Comparison of ENCODE assay signal across 8 cellular contexts in genomic region chrX:134172588-134173259, GRCh38.
A peak's percentile ranks its signal among the peaks of the same experiment; 100 is the strongest.
DNase-seq lines count a peak whose midpoint lies in the region; ATAC-seq and TF ChIP-seq lines count a peak whose summit lies in the region.

No MANE protein-coding gene starts in this region.

- H3K9ac ChIP-seq in fibroblast of lung (ENCODE audit: insufficient read depth, low read length) = no peak overlapping the region

- intact Hi-C loops in vagina (cut with DNase I) = no loop called here

- peak overlapping the region; percentile 92 for H3K4me3 Mint-ChIP-seq in neural crest cell

- H3K4me2 ChIP-seq in fibroblast of lung (ENCODE audit: extremely low read depth, insufficient read depth, low read length) = peak overlapping the region; percentile 72

- peak overlapping the region; percentile 99 for H3K27ac Mint-ChIP-seq in neural crest cell (ENCODE audit: unreplicated experiment)

- no peaks in the 10 kb centered on the region for H4K20me1 ChIP-seq in fibroblast of lung (ENCODE audit: control insufficient read depth, extremely low read depth, insufficient read depth, low read length)

- H3K9me3 ChIP-seq in fibroblast of lung (ENCODE audit: control insufficient read depth, insufficient read depth, low read depth, low read length) = no peaks in the 10 kb centered on the region
- no peaks in the 10 kb centered on the region for H3K9me3 ChIP-seq in vagina

- H3K4me3 ChIP-seq in fibroblast of lung (replicated peaks in 1 of 4; ENCODE audit: control extremely low read depth in 1 of 4, insufficient read depth in 1 of 4, low read depth in 3 of 4, low read length in 4 of 4) (peak overlapping the region; percentile 29 to 60 (median 44)), vagina (peak overlapping the region; percentile 43 to 47)

- H3K9me3 Mint-ChIP-seq in neural crest cell = peaks cover 4% of the 10 kb centered on the region

- peaks cover 7% of the 10 kb centered on the region for H3K27me3 Mint-ChIP-seq in neural crest cell (ENCODE audit: low read depth)

- no peak overlapping the region for H3K27ac ChIP-seq in fibroblast of lung (ENCODE audit: insufficient read depth, low read length)
- no peak overlapping the region for H3K27ac ChIP-seq in vagina

- H3K36me3 Mint-ChIP-seq in neural crest cell (ENCODE audit: low read depth) = peaks cover 30% of the 10 kb centered on the region

- H3K4me1 ChIP-seq in fibroblast of lung (ENCODE audit: control insufficient read depth, extremely low read depth, insufficient read depth, low read length) (no peaks in the 10 kb centered on the region), vagina (no peaks in the 10 kb centered on the region)

- DNase-seq in GM13977 (ENCODE audit: low spot score) = peak; percentile 18
- DNase-seq in activated T-cell treated with anti-CD3 and anti-CD28 coated beads for 1 hour (ENCODE audit: low read depth) = peak; percentile 22
- DNase-seq in fibroblast of lung (ENCODE audit: low read depth in 2 of 2) = peak in 1 of 2 donors; percentile 15
- no peak for DNase-seq in neural crest cell (ENCODE audit: low read depth, low spot score)
- no peak for DNase-seq in vagina (ENCODE audit: extremely low spot score in 2 of 2)
- DNase-seq in NCI-H2107 (lab: John Stamatoyannopoulos, UW) = no peak

- peaks cover 53% of the 10 kb centered on the region for H3K4me1 Mint-ChIP-seq in neural crest cell

- in situ Hi-C loops in GM13977 (cut with MboI; ENCODE audit: low pct_unique_long_range_greater_than_20kb, low sequenced_read_pairs, unreplicated experiment) = no loop called here

- H3K36me3 ChIP-seq in fibroblast of lung (ENCODE audit: control insufficient read depth, insufficient read depth, low read length) (no peaks in the 10 kb centered on the region), vagina (no peaks in the 10 kb centered on the region)

- H3K79me2 ChIP-seq in fibroblast of lung (ENCODE audit: control insufficient read depth, insufficient read depth, low read length) = no peaks in the 10 kb centered on the region

- H3K27me3 ChIP-seq in fibroblast of lung (ENCODE audit: control insufficient read depth, insufficient read depth, low read length) (peaks cover 3% of the 10 kb centered on the region), vagina (no peaks in the 10 kb centered on the region)

- H2AFZ ChIP-seq in fibroblast of lung (ENCODE audit: low read length) = no peak overlapping the region

- no peak for TF ChIP-seq CTCF in GM13977 (IDR thresholded peaks at IDR 0.05; ENCODE audit: extremely low read depth, insufficient read depth, missing control alignments)
- TF ChIP-seq CTCF in fibroblast of lung (conservative IDR thresholded peaks at IDR 0.05 in 1 of 2, IDR thresholded peaks at IDR 0.05 in 1 of 2; ENCODE audit: low read depth in 1 of 2, low read length in 2 of 2) = no peak
- TF ChIP-seq CTCF in neural crest cell (conservative IDR thresholded peaks at IDR 0.05) = no peak
- TF ChIP-seq CTCF in vagina (IDR thresholded peaks at IDR 0.05) = no peak

- ATAC-seq in HG03520 (IDR thresholded peaks at IDR 0.05; ENCODE audit: unreplicated experiment) (peak; percentile 34), HG03095 (IDR thresholded peaks at IDR 0.05; ENCODE audit: unreplicated experiment) (no peak)

- TF ChIP-seq POLR2A in vagina (IDR thresholded peaks at IDR 0.05) = no peak

Comparison
In these comparisons a context has a peak if more than half of its experiments do, and no peak if none do; other contexts are left out.
1. DNase-seq: peak in GM13977 (single experiment) and activated T-cell treated with anti-CD3 and anti-CD28 coated beads for 1 hour (single experiment); none in neural crest cell (single experiment), vagina (0 of 2) and NCI-H2107 (single experiment).